Comparison of ENCODE assay signal across 15 cellular contexts in genomic region chr14:94867931-94868597, GRCh38.
DNase-seq lines count a peak whose midpoint lies in the region; ATAC-seq, FAIRE-seq and TF ChIP-seq lines count a peak whose summit lies in the region.
"Had no signal": no experiment of that assay in that cellular context is flagged by ENCODE, and none has a peak within 500 bp of the region (broad histone marks: within the 10 kb centered on the region; RNA-seq: fewer than 3 reads in every experiment).

No MANE protein-coding gene starts in this region.

- H3K4ac ChIP-seq in H1 (replicated peaks; ENCODE audit: insufficient read length, low read depth, low read length) (no peak overlapping the region), neuronal stem cell (ENCODE audit: low read length) (no peak overlapping the region)

- H4K8ac ChIP-seq in H1 (ENCODE audit: extremely low read depth, insufficient read depth, low read length), result no peak overlapping the region
- H4K8ac ChIP-seq in neuronal stem cell (ENCODE audit: low read depth, low read length), result no peak overlapping the region

- H2BK15ac ChIP-seq in H1 (ENCODE audit: low read length), result no peak overlapping the region
- peak overlapping the region; percentile 63 for H2BK15ac ChIP-seq in neuronal stem cell (ENCODE audit: low read length)

- H3K56ac ChIP-seq in H1 (replicated peaks; ENCODE audit: insufficient read length, low read depth, low read length), result no peak overlapping the region

- CTCF ChIA-PET in H1 (lab: Charles Lee; ENCODE audit: partially characterized antibody), result interaction anchor here (0.6 kb wide), 1 partner anchor 1576 kb away, joined by 5 read pairs; no protein-coding TSS in a partner anchor

- peaks cover 0 to 3% of the 10 kb centered on the region in 2 experiments for H4K20me1 ChIP-seq in H1 (replicated peaks in 1 of 2; ENCODE audit: control insufficient read depth in 1 of 2, insufficient read depth in 2 of 2, low read length in 2 of 2)

- no peaks in the 10 kb centered on the region for H3K79me1 ChIP-seq in H1 (ENCODE audit: low read depth, low read length)
- no peaks in the 10 kb centered on the region for H3K79me1 ChIP-seq in neuronal stem cell (ENCODE audit: low read depth, low read length)

- H4K5ac ChIP-seq in H1 (ENCODE audit: insufficient read length, low read depth, low read length), result no peak overlapping the region

- H2BK5ac ChIP-seq in H1 (ENCODE audit: low read depth, low read length) (no peak overlapping the region), neuronal stem cell (ENCODE audit: low read length) (no peak overlapping the region)

- H3K14ac ChIP-seq in H1 (ENCODE audit: insufficient read length), result no peak overlapping the region
- H3K14ac ChIP-seq in neuronal stem cell (ENCODE audit: low read length), result no peak overlapping the region

- no peak overlapping the region for H2BK120ac ChIP-seq in H1 (replicated peaks; ENCODE audit: low read depth, low read length)
- H2BK120ac ChIP-seq in neuronal stem cell (ENCODE audit: low read depth, low read length), result no peak overlapping the region

- no peak for TF ChIP-seq EP300 in H1 (IDR thresholded peaks at IDR 0.05; ENCODE audit: borderline replicate concordance in 1 of 2, low read depth in 2 of 2, low read length in 2 of 2)

- H3K9ac ChIP-seq in H1 (replicated peaks in 1 of 4; ENCODE audit: extremely low read depth in 1 of 4, low read depth in 3 of 4, low read length in 3 of 4) (no peak overlapping the region), neuronal stem cell (ENCODE audit: low read depth, low read length, poor library complexity) (no peak overlapping the region)

- TF ChIP-seq RAD21 in H1 (IDR thresholded peaks at IDR 0.05 in 1 of 2, conservative IDR thresholded peaks at IDR 0.05 in 1 of 2; ENCODE audit: low read depth in 2 of 2, low read length in 2 of 2), result no peak

- H2AFZ ChIP-seq in H1 (ENCODE audit: low read length), result no peak overlapping the region
- no peak overlapping the region for H2AFZ ChIP-seq in neuronal stem cell (ENCODE audit: low read length)

- in situ Hi-C loops in ACHN (cut with HindIII; ENCODE audit: low pct_ligation_motif_present, low pct_unique_long_range_greater_than_20kb, low sequenced_read_pairs), result no loop called here

- H3K36me3 ChIP-seq in H1 (ENCODE audit: control insufficient read depth in 2 of 4, insufficient read depth in 4 of 4, low read length in 3 of 4) (no peaks in the 10 kb centered on the region), neuronal stem cell (replicated peaks in 1 of 2; ENCODE audit: control insufficient read depth in 2 of 2, insufficient read depth in 2 of 2, low read length in 2 of 2) (no peaks in the 10 kb centered on the region)
- H3K36me3 ChIP-seq: prostate gland had no signal

- H3K4me3 ChIP-seq in H1 (ENCODE audit: extremely low read depth in 1 of 4, insufficient read depth in 2 of 4, low read depth in 3 of 4, low read length in 4 of 4) (no peak overlapping the region), neuronal stem cell (ENCODE audit: low read length in 2 of 2) (no peak overlapping the region)
- H3K4me3 ChIP-seq: prostate gland had no signal

- DNase-seq in AG20443 (ENCODE audit: low spot score) (peak; percentile 63), NCI-H526 treated with DMSO at 0.1 percent for 48 hours (lab: John Stamatoyannopoulos, UW) (peak; percentile 83), H1 (ENCODE audit: low read depth in 1 of 2, low spot score in 2 of 2) (peak in 1 of 2 experiments; percentile 9), neuronal stem cell (ENCODE audit: low spot score) (no peak), foreskin keratinocyte (no peak), ACHN (no peak)
- DNase-seq: activated CD4-positive, alpha-beta T cell treated with anti-CD3 and anti-CD28 coated beads for 36 hours; activated naive CD8-positive, alpha-beta T cell treated with anti-CD3 and anti-CD28 coated beads for 36 hours; left cardiac atrium; MV-4-11; NCI-H2107; NCI-H774 had no signal

- ATAC-seq in HG02798 (IDR thresholded peaks at IDR 0.05; ENCODE audit: poor library complexity, unreplicated experiment) (no peak), foreskin keratinocyte (no peak), HG02571 (IDR thresholded peaks at IDR 0.05; ENCODE audit: unreplicated experiment) (no peak)
- ATAC-seq: activated CD4-positive, alpha-beta T cell treated with anti-CD3 and anti-CD28 coated beads for 36 hours had no signal

- H3K9me3 ChIP-seq in H1 (ENCODE audit: insufficient read depth in 2 of 2, low read depth in 1 of 2, low read length in 1 of 2) (no peaks in the 10 kb centered on the region), neuronal stem cell (replicated peaks in 1 of 2; ENCODE audit: control insufficient read depth in 2 of 2, insufficient read depth in 1 of 2, low read depth in 1 of 2, low read length in 2 of 2) (peaks cover 0 to 4% of the 10 kb centered on the region in 2 donors)
- H3K9me3 ChIP-seq: prostate gland had no signal

- H3K27me3 ChIP-seq in H1 (replicated peaks in 1 of 4; ENCODE audit: control insufficient read depth in 3 of 4, extremely low read depth in 1 of 4, insufficient read depth in 3 of 4, low read length in 3 of 4) (no peaks in the 10 kb centered on the region), neuronal stem cell (ENCODE audit: control insufficient read depth in 3 of 3, insufficient read depth in 3 of 3, low read depth in 1 of 3, low read length in 3 of 3) (peaks cover 0 to 5% (median 0%) of the 10 kb centered on the region in 3 experiments), foreskin keratinocyte (no peaks in the 10 kb centered on the region)

- no peak for FAIRE-seq in H1 (lab: Jason Lieb, UNC)

- 56% methylated on average over 17 of the region's 17 CpGs; no CpG with 5 or more reads in 1 of the 2 experiments for WGBS in H1 (ENCODE audit: extremely low coverage in 1 of 2, insufficient coverage in 1 of 2, insufficient read length in 1 of 2, insufficient replicate concordance in 2 of 2, low coverage in 1 of 2, low lambda C conversion rate in 2 of 2, missing lambda C conversion rate in 1 of 2), 2 experiments
- WGBS in neuronal stem cell (ENCODE audit: extremely low coverage in 2 of 2, insufficient read length in 2 of 2, insufficient replicate concordance in 1 of 2), 2 donors, result no CpG with 5 or more reads among the region's 17 CpGs

- H3K4me2 ChIP-seq in H1 (ENCODE audit: insufficient read depth in 1 of 2, low read depth in 2 of 2, low read length in 2 of 2) (no peak overlapping the region), neuronal stem cell (ENCODE audit: insufficient read depth, low read length, poor library complexity, severe bottlenecking) (no peak overlapping the region)

- no peak for TF ChIP-seq CTCF in H1 (IDR thresholded peaks at IDR 0.05; ENCODE audit: control extremely low read depth in 1 of 3, insufficient read depth in 1 of 3, low read depth in 1 of 3, low read length in 3 of 3)
- TF ChIP-seq CTCF in foreskin keratinocyte (conservative IDR thresholded peaks at IDR 0.05), result no peak

- TF ChIP-seq POLR2A in H1 (IDR thresholded peaks at IDR 0.05; ENCODE audit: control extremely low read depth in 1 of 2, low read depth in 2 of 2, low read length in 2 of 2), result no peak

- H3K18ac ChIP-seq in H1 (ENCODE audit: extremely low read depth, low read length) (peak overlapping the region; percentile 19; the same call in 1 of the 2 replicates), neuronal stem cell (ENCODE audit: low read length) (no peak overlapping the region)

- peaks cover 0 to 7% (median 5%) of the 10 kb centered on the region in 4 experiments; a peak in 4 of 7 replicates for H3K4me1 ChIP-seq in H1 (replicated peaks in 1 of 4; ENCODE audit: control insufficient read depth in 3 of 4, insufficient read depth in 4 of 4, low read length in 3 of 4)
- peaks cover 0 to 8% of the 10 kb centered on the region in 2 donors for H3K4me1 ChIP-seq in neuronal stem cell (ENCODE audit: control insufficient read depth in 2 of 2, insufficient read depth in 1 of 2, low read depth in 1 of 2, low read length in 2 of 2)
- H3K4me1 ChIP-seq in foreskin keratinocyte, result no peaks in the 10 kb centered on the region
- H3K4me1 ChIP-seq: prostate gland had no signal

- H3K27ac ChIP-seq in H1 (ENCODE audit: low read depth, low read length), result no peak overlapping the region
- H3K27ac ChIP-seq in neuronal stem cell (replicated peaks; ENCODE audit: low read length), result no peak overlapping the region
- no peak overlapping the region for H3K27ac ChIP-seq in foreskin keratinocyte
- H3K27ac ChIP-seq: prostate gland had no signal

- H2BK20ac ChIP-seq in H1 (ENCODE audit: low read length), result no peak overlapping the region

- H2BK12ac ChIP-seq in H1 (ENCODE audit: low read depth, low read length) (no peak overlapping the region), neuronal stem cell (ENCODE audit: low read length) (no peak overlapping the region)

- POLR2A ChIA-PET in H1 (lab: Charles Lee; ENCODE audit: partially characterized antibody), result no interaction called here

- no peaks in the 10 kb centered on the region; the same call in 1 of the 2 replicates for H3K23me2 ChIP-seq in H1 (ENCODE audit: low read depth, low read length)

- H4K91ac ChIP-seq in H1 (replicated peaks; ENCODE audit: insufficient read length, low read length) (no peak overlapping the region), neuronal stem cell (ENCODE audit: low read depth, low read length, poor library complexity) (no peak overlapping the region)

- H3K23ac ChIP-seq in H1 (ENCODE audit: insufficient read length) (no peak overlapping the region), neuronal stem cell (ENCODE audit: low read depth, low read length, poor library complexity) (no peak overlapping the region)

- H3K79me2 ChIP-seq in H1 (ENCODE audit: control insufficient read depth in 1 of 2, insufficient read depth in 2 of 2, low read length in 2 of 2), result no peaks in the 10 kb centered on the region

- H2AK5ac ChIP-seq in H1 (ENCODE audit: low read depth, low read length) (no peak overlapping the region), neuronal stem cell (ENCODE audit: low read depth, low read length) (no peak overlapping the region)

TF ChIP-seq in H1, 55 proteins besides CTCF, POLR2A, EP300 and RAD21 (continues in another document):
- TF ChIP-seq SUZ12 (IDR thresholded peaks at IDR 0.05; ENCODE audit: low read length) (no peak), POU5F1 (IDR thresholded peaks at IDR 0.05; ENCODE audit: low read depth, low read length) (no peak), KDM5A (IDR thresholded peaks at IDR 0.05; ENCODE audit: low read length) (no peak), TCF12 (IDR thresholded peaks at IDR 0.05; ENCODE audit: low read depth, low read length) (no peak), SIX5 (IDR thresholded peaks at IDR 0.05; ENCODE audit: low read depth, low read length) (no peak), HDAC6 (IDR thresholded peaks at IDR 0.05; ENCODE audit: low read depth, low read length) (no peak), JUND (IDR thresholded peaks at IDR 0.05; ENCODE audit: low read length) (no peak), CHD2 (IDR thresholded peaks at IDR 0.05; ENCODE audit: low read length) (no peak), SP4 (IDR thresholded peaks at IDR 0.05; ENCODE audit: low read length) (no peak), SRF (IDR thresholded peaks at IDR 0.05; ENCODE audit: low read depth, low read length) (no peak)

Comparison
In these comparisons a context has a peak if more than half of its experiments do, and no peak if none do; other contexts are left out.
1. DNase-seq: peak in AG20443 (single experiment) and NCI-H526 treated with DMSO at 0.1 percent for 48 hours (single experiment); none in neuronal stem cell (single experiment), foreskin keratinocyte (0 of 2) and ACHN (single experiment).